Comparison of ENCODE assay signal across 8 cellular contexts in genomic region chr3:129211772-129212171, GRCh38.
A peak's percentile ranks its signal among the peaks of the same experiment; 100 is the strongest.
DNase-seq lines count a peak whose midpoint lies in the region; ATAC-seq lines count a peak whose summit lies in the region.

No MANE protein-coding gene starts in this region.

- H3K27me3 ChIP-seq in mucosa of rectum (ENCODE audit: control insufficient read depth in 2 of 2, insufficient read depth in 2 of 2, low read length in 2 of 2) = no peaks in the 10 kb centered on the region

- no peaks in the 10 kb centered on the region for H3K36me3 ChIP-seq in mucosa of rectum (ENCODE audit: control insufficient read depth in 2 of 2, insufficient read depth in 2 of 2, low read length in 2 of 2)

- DNase-seq in COR-L47 (lab: John Stamatoyannopoulos, UW) (peak; percentile 92), NCI-H2107 treated with DMSO at 0.1 percent for 48 hours (lab: John Stamatoyannopoulos, UW; ENCODE audit: unreplicated experiment) (peak; percentile 20), cerebellar cortex (ENCODE audit: low spot score) (peak; percentile 32), germinal center (ENCODE audit: low spot score) (no peak), SKM-1 (lab: John Stamatoyannopoulos, UW; ENCODE audit: unreplicated experiment) (no peak)
- DNase-seq in stimulated activated naive CD4-positive, alpha-beta T cell (lab: John Stamatoyannopoulos, UW) = no peak

- peak overlapping the region in 1 of 2 donors; percentile 6 for H3K9ac ChIP-seq in mucosa of rectum (ENCODE audit: low read depth in 1 of 2, low read length in 2 of 2)

- peak overlapping the region; percentile 56 to 62 for H3K27ac ChIP-seq in mucosa of rectum (ENCODE audit: low read depth in 2 of 2, low read length in 2 of 2)

- H3K4me3 ChIP-seq in mucosa of rectum (ENCODE audit: low read length in 2 of 2) = peak overlapping the region in 1 of 2 donors; percentile 4

- ATAC-seq in HG03159 (IDR thresholded peaks at IDR 0.05; ENCODE audit: unreplicated experiment) = no peak

- H3K9me3 ChIP-seq in mucosa of rectum (ENCODE audit: control insufficient read depth in 2 of 2, low read length in 2 of 2) = no peaks in the 10 kb centered on the region

- peaks cover 10% of the 10 kb centered on the region in 2 donors for H3K4me1 ChIP-seq in mucosa of rectum (ENCODE audit: control insufficient read depth in 2 of 2, insufficient read depth in 2 of 2, low read length in 2 of 2)

Comparison
In these comparisons a context has a peak if more than half of its experiments do, and no peak if none do; other contexts are left out.
1. DNase-seq: peak in COR-L47 (single experiment), NCI-H2107 treated with DMSO at 0.1 percent for 48 hours (single experiment) and cerebellar cortex (single experiment); none in stimulated activated naive CD4-positive, alpha-beta T cell (0 of 6), germinal center (single experiment) and SKM-1 (single experiment).